In genomic region chr9:89319015-89319905, GRCh38 we compare ENCODE assay signal across 7 cellular contexts. TPM values are rescaled to one million over a fixed set of nuclear protein-coding genes. Genes with fewer than 3 reads are reported as not detected.
DNase-seq lines count a peak whose midpoint lies in the region; ATAC-seq and TF ChIP-seq lines count a peak whose summit lies in the region.

No MANE protein-coding gene starts in this region.

- peaks cover 14% of the 10 kb centered on the region; the same call in 1 of the 2 replicates for H4K20me1 ChIP-seq in GM23338 (replicated peaks; ENCODE audit: insufficient read depth)

- no peaks in the 10 kb centered on the region for H3K9me2 ChIP-seq in GM23338 (ENCODE audit: insufficient read depth)

- WGBS in esophagus squamous epithelium, 2 donors, result 1 to 2% methylated on average over 13 of the region's 13 CpGs

- ATAC-seq in GM23338, result no peak

- DNase-seq in GM23338 (ENCODE audit: low spot score), result no peak
- peak; percentile 25 to 58 for DNase-seq in SJCRH30
- DNase-seq in esophagus squamous epithelium (lab: John Stamatoyannopoulos, UW), result no peak
- DNase-seq in progenitor cell of endocrine pancreas (ENCODE audit: low spot score, unreplicated experiment), result no peak
- DNase-seq in NK-92 treated with Interleukin-12 subunit alpha and Interleukin-12 subunit beta, amount 100 ng/mL, for 24 hours (lab: John Stamatoyannopoulos, UW), result no peak
- no peak for DNase-seq in islet precursor cell
- no peak for DNase-seq in DMS153 treated with DMSO at 0.1 percent for 48 hours (lab: John Stamatoyannopoulos, UW; ENCODE audit: unreplicated experiment)

- H3K4me1 Mint-ChIP-seq in GM23338 (peaks cover 31% of the 10 kb centered on the region), progenitor cell of endocrine pancreas (ENCODE audit: low read depth) (peaks cover 29% of the 10 kb centered on the region)

- intact Hi-C loops in esophagus squamous epithelium (cut with DNase I), result no loop called here

- no peak overlapping the region for H2AFZ ChIP-seq in GM23338

- H3K36me3 ChIP-seq in GM23338 (ENCODE audit: insufficient read depth), result peaks cover 27% of the 10 kb centered on the region
- peaks cover 38% of the 10 kb centered on the region for H3K36me3 ChIP-seq in SJCRH30
- H3K36me3 ChIP-seq in esophagus squamous epithelium, result peaks cover 0 to 10% (median 0%) of the 10 kb centered on the region in 3 donors

- H3K27me3 ChIP-seq in GM23338 (ENCODE audit: insufficient read depth) (no peaks in the 10 kb centered on the region), SJCRH30 (no peaks in the 10 kb centered on the region), esophagus squamous epithelium (no peaks in the 10 kb centered on the region)

- H3K27ac Mint-ChIP-seq in GM23338 (peak overlapping the region; percentile 99), progenitor cell of endocrine pancreas (peak overlapping the region; percentile 95)

- H3K4me3 ChIP-seq in GM23338, result peak overlapping the region; percentile 51
- peak overlapping the region; percentile 98 for H3K4me3 ChIP-seq in SJCRH30
- H3K4me3 ChIP-seq in esophagus squamous epithelium, result peak overlapping the region; percentile 53 to 94 (median 72)

- no peak for TF ChIP-seq POLR2A in esophagus squamous epithelium (IDR thresholded peaks at IDR 0.05)

- H3K4me1 ChIP-seq in GM23338 (ENCODE audit: insufficient read depth) (peaks cover 17% of the 10 kb centered on the region; the same call in 1 of the 2 replicates), SJCRH30 (peaks cover 11% of the 10 kb centered on the region), esophagus squamous epithelium (peaks cover 15 to 64% (median 18%) of the 10 kb centered on the region in 3 donors)

- H3K4me2 ChIP-seq in GM23338, result peak overlapping the region; percentile 69

- H3K79me2 ChIP-seq in GM23338 (replicated peaks; ENCODE audit: insufficient read depth), result peaks cover 78% of the 10 kb centered on the region

- H3K9me3 Mint-ChIP-seq in GM23338 (no peaks in the 10 kb centered on the region), progenitor cell of endocrine pancreas (ENCODE audit: low read depth) (no peaks in the 10 kb centered on the region)

- H3K36me3 Mint-ChIP-seq in GM23338 (ENCODE audit: low read depth) (peaks cover 65% of the 10 kb centered on the region), progenitor cell of endocrine pancreas (ENCODE audit: insufficient read depth) (peaks cover 12% of the 10 kb centered on the region)

- H3F3A ChIP-seq in GM23338 (replicated peaks; ENCODE audit: low read depth), result peaks cover 27% of the 10 kb centered on the region

- TF ChIP-seq CTCF in GM23338 (conservative IDR thresholded peaks at IDR 0.05; ENCODE audit: low read depth in 2 of 2), result no peak; a peak in 2 of 4 replicates
- no peak for TF ChIP-seq CTCF in esophagus squamous epithelium (IDR thresholded peaks at IDR 0.05)
- TF ChIP-seq CTCF in progenitor cell of endocrine pancreas (IDR thresholded peaks at IDR 0.05; ENCODE audit: unreplicated experiment), result peak; percentile 18

- peaks cover 11% of the 10 kb centered on the region for H3K27me3 Mint-ChIP-seq in GM23338 (ENCODE audit: insufficient read depth, low read depth, poor library complexity)
- H3K27me3 Mint-ChIP-seq in progenitor cell of endocrine pancreas, result no peaks in the 10 kb centered on the region

- H3K4me3 Mint-ChIP-seq in GM23338 (peak overlapping the region; percentile 85), progenitor cell of endocrine pancreas (ENCODE audit: low read depth) (peak overlapping the region; percentile 78)

- H3K27ac ChIP-seq in GM23338 (ENCODE audit: low read depth), result peak overlapping the region; percentile 93
- H3K27ac ChIP-seq in SJCRH30, result peak overlapping the region; percentile 100
- H3K27ac ChIP-seq in esophagus squamous epithelium, result peak overlapping the region; percentile 95 to 100 (median 98)

- no peaks in the 10 kb centered on the region for H3K9me3 ChIP-seq in SJCRH30 (replicated peaks)
- no peaks in the 10 kb centered on the region for H3K9me3 ChIP-seq in esophagus squamous epithelium

TF ChIP-seq in GM23338, 12 proteins besides CTCF, POLR2A, EP300 and RAD21:
- TF ChIP-seq ETS1 (IDR thresholded peaks at IDR 0.05) (no peak), ZNF114 (CRISPR knock-in tag; IDR thresholded peaks at IDR 0.05) (no peak), EZH2 (IDR thresholded peaks at IDR 0.05; ENCODE audit: low read depth, unreplicated experiment) (no peak), CREB1 (CRISPR knock-in tag; IDR thresholded peaks at IDR 0.05; ENCODE audit: low read depth) (peak; percentile 86)

RNA-seq across cellular contexts. Expression of gene SECISBP2, which starts 1.0 kb away (rescaled TPM):
- total RNA-seq in GM23338 (2014; rRNA removed; shearing (Covaris generic)), result 86.8 and 88.1 TPM in 2 replicates
- polyA plus RNA-seq in GM23338 (2016; fragmentation: Nextera tagmentation; extraction: Ambion mirVana), result 71.3 and 77.7 TPM in 2 replicates
- total RNA-seq in SJCRH30 (2014; rRNA removed; shearing (Covaris generic)), result 37.6 and 47.9 TPM in 2 replicates
- total RNA-seq in esophagus squamous epithelium (10 to 100 TPM; 23.1 to 50.9 (median 27.7) TPM), progenitor cell of endocrine pancreas (73.5 and 75.7 TPM in 2 replicates)

RNA-seq across cellular contexts. Expression of gene CKS2, which starts 8.3 kb away (rescaled TPM):
- total RNA-seq in GM23338 (2014; rRNA removed; shearing (Covaris generic)), result 344 and 512 TPM in 2 replicates
- 1,783 and 1,909 TPM in 2 replicates for polyA plus RNA-seq in GM23338 (2016; fragmentation: Nextera tagmentation; extraction: Ambion mirVana)
- total RNA-seq in SJCRH30 (2014; rRNA removed; shearing (Covaris generic)), result 342 and 362 TPM in 2 replicates
- total RNA-seq in esophagus squamous epithelium (10 to 100 TPM; 17.9 to 93.5 (median 57.6) TPM), progenitor cell of endocrine pancreas (98.7 and 99.1 TPM in 2 replicates)

Comparison
In these comparisons a context has a peak if more than half of its experiments do, and no peak if none do; other contexts are left out.
1. DNase-seq: peak in SJCRH30 (2 of 2); none in GM23338 (single experiment), esophagus squamous epithelium (single experiment), progenitor cell of endocrine pancreas (single experiment), NK-92 treated with Interleukin-12 subunit alpha and Interleukin-12 subunit beta, amount 100 ng/mL, for 24 hours (single experiment), islet precursor cell (single experiment) and DMS153 treated with DMSO at 0.1 percent for 48 hours (single experiment).
2. Peak in every context shown above with its lines, with median percentiles within 50 percentile points of each other: H3K27ac ChIP-seq and H3K4me3 ChIP-seq.